In genomic region chr2:17538844-17539554, GRCh38 we compare ENCODE assay signal across 7 cellular contexts. TPM values are rescaled to one million over a fixed set of nuclear protein-coding genes. Genes with fewer than 3 reads are reported as not detected.
DNase-seq lines count a peak whose midpoint lies in the region; ATAC-seq, FAIRE-seq and TF ChIP-seq lines count a peak whose summit lies in the region.

No MANE protein-coding gene starts in this region.

- peak overlapping the region; percentile 33 for H3K9ac ChIP-seq in neural cell (ENCODE audit: low read length)

- no peaks in the 10 kb centered on the region for H3K9me2 ChIP-seq in neural cell (ENCODE audit: insufficient read depth, low read length)

- H3K4me3 ChIP-seq in fibroblast of pulmonary artery (replicated peaks; ENCODE audit: low read depth, low read length) (peak overlapping the region; percentile 56), neural cell (ENCODE audit: low read length) (peak overlapping the region; percentile 75)

- H3K36me3 ChIP-seq in neural cell (ENCODE audit: insufficient read depth, low read length) = no peaks in the 10 kb centered on the region

- ATAC-seq in GM18868 (IDR thresholded peaks at IDR 0.05; ENCODE audit: unreplicated experiment) (peak; percentile 73), HG03095 (IDR thresholded peaks at IDR 0.05; ENCODE audit: unreplicated experiment) (peak; percentile 59)

- FAIRE-seq in GM12892 (lab: Jason Lieb, UNC) = no peak

- H3K27ac ChIP-seq in neural cell (ENCODE audit: low read length) = no peak overlapping the region

- peak; percentile 44 for TF ChIP-seq RAD21 in neural cell (conservative IDR thresholded peaks at IDR 0.05)

- H4K20me1 ChIP-seq in neural cell (ENCODE audit: insufficient read depth) = no peaks in the 10 kb centered on the region

- TF ChIP-seq CTCF in fibroblast of pulmonary artery (IDR thresholded peaks at IDR 0.05; ENCODE audit: low read length, missing control alignments) (no peak), neural cell (IDR thresholded peaks at IDR 0.05; ENCODE audit: poor library complexity, severe bottlenecking) (no peak)

- H3K79me2 ChIP-seq in neural cell (replicated peaks; ENCODE audit: insufficient read depth, low read length) = peaks cover 6% of the 10 kb centered on the region

- H2AFZ ChIP-seq in neural cell (ENCODE audit: low read depth, low read length) = no peak overlapping the region

- no peak for TF ChIP-seq EP300 in neural cell (conservative IDR thresholded peaks at IDR 0.05; ENCODE audit: poor library complexity, severe bottlenecking)

- peaks cover 17% of the 10 kb centered on the region for H3F3A ChIP-seq in neural cell (ENCODE audit: insufficient read depth, low read length, poor library complexity, severe bottlenecking)

- H3K9me3 ChIP-seq in neural cell (ENCODE audit: low read length) = no peaks in the 10 kb centered on the region

- peak overlapping the region; percentile 89 for H3K4me2 ChIP-seq in neural cell (ENCODE audit: low read length)

- H3K27me3 ChIP-seq in neural cell (ENCODE audit: insufficient read depth, low read depth, low read length) = peaks cover 45% of the 10 kb centered on the region

- DNase-seq in RPMI8226 (peak; percentile 22), fibroblast of pulmonary artery (ENCODE audit: low read depth) (peak; percentile 52), hippocampal formation (lab: John Stamatoyannopoulos, UW) (no peak), GM12892 (ENCODE audit: insufficient read length) (no peak)

- TF ChIP-seq POLR2A in GM12892 (IDR thresholded peaks at IDR 0.05; ENCODE audit: low read depth, low read length) = no peak

TF ChIP-seq in neural cell, 6 proteins besides CTCF, POLR2A, EP300 and RAD21:
- TF ChIP-seq POLR2AphosphoS5 (IDR thresholded peaks at IDR 0.05) (no peak), MXI1 (conservative IDR thresholded peaks at IDR 0.05; ENCODE audit: poor library complexity, severe bottlenecking) (peak; percentile 59), TAF1 (IDR thresholded peaks at IDR 0.05; ENCODE audit: low read depth) (no peak), SMC3 (conservative IDR thresholded peaks at IDR 0.05; ENCODE audit: poor library complexity) (peak; percentile 31), REST (IDR thresholded peaks at IDR 0.05; ENCODE audit: borderline replicate concordance) (no peak)

RNA-seq across cellular contexts. Expression of gene VSNL1, which starts 1.5 kb away (rescaled TPM):
- 64.1 and 69.7 TPM in 2 replicates for polyA plus RNA-seq in neural cell
- polyA minus RNA-seq in neural cell = 46.3 and 58.2 TPM in 2 replicates
- 0.13 TPM for polyA plus RNA-seq in GM12892 (2012; ENCODE audit: missing spikeins)

RNA-seq across cellular contexts. Expression of gene RAD51AP2, which starts 20.8 kb away (rescaled TPM):
- 0.54 and 0.62 TPM in 2 replicates for polyA plus RNA-seq in neural cell
- polyA minus RNA-seq in neural cell = 0.81 and 0.97 TPM in 2 replicates
- not detected for polyA plus RNA-seq in GM12892 (2012; ENCODE audit: missing spikeins)

Comparison
In these comparisons a context has a peak if more than half of its experiments do, and no peak if none do; other contexts are left out.
1. DNase-seq: peak in RPMI8226 (single experiment) and fibroblast of pulmonary artery (single experiment); none in hippocampal formation (0 of 2) and GM12892 (single experiment).